In the genomic region with DNA sequence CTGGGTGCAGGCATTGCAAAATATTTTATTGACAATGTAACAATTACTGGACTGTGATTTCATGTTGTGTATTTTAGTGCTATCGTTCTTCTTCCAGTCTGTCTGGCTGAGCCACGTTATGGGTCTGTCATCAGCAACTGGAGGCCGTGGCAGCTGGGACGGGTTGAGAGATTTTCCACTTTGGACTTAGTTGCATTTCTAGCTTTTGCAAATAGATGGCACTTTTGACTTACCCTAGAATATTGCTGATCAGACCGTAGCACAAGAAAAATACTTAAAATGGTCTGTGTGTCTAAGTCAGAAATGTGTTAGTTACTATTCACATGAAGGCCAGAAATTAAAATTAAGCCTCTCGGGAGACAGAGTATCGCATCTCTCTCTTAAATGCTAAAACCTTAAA, we compare ENCODE assay signal across 10 cellular contexts.
DNase-seq lines count a peak whose midpoint lies in the region; ATAC-seq and TF ChIP-seq lines count a peak whose summit lies in the region.
"Had no signal": no experiment of that assay in that cellular context is flagged by ENCODE, and none has a peak within 500 bp of the region (broad histone marks: within the 10 kb centered on the region; RNA-seq: fewer than 3 reads in every experiment).

No MANE protein-coding gene starts in this region.

- peaks cover 71% of the 10 kb centered on the region for H3K4me1 Mint-ChIP-seq in GM23338

- H3K4me3 ChIP-seq in GM23338 (peak overlapping the region; percentile 26; the same call in 1 of the 2 replicates), body of pancreas (no peak overlapping the region)
- H3K4me3 ChIP-seq: uterus had no signal

- no peak for DNase-seq in GM23338 (ENCODE audit: low spot score)
- DNase-seq in NCI-H1694 (lab: John Stamatoyannopoulos, UW), result peak; percentile 39
- peak in 3 of 4 donors; percentile 36 to 49 (median 44) for DNase-seq in body of pancreas
- DNase-seq in middle frontal gyrus (ENCODE audit: extremely low spot score, low spot score), result peak; percentile 30
- DNase-seq: stimulated activated CD4-positive, alpha-beta T cell treated with anti-CD3 and anti-CD28 coated beads, Interleukin-2, amount 100 ng/mL, for 48 hours; uterus had no signal

- H3K9me3 ChIP-seq in body of pancreas, result no peaks in the 10 kb centered on the region
- H3K9me3 ChIP-seq: uterus had no signal

- no peaks in the 10 kb centered on the region for H4K20me1 ChIP-seq in GM23338 (replicated peaks; ENCODE audit: insufficient read depth)

- intact Hi-C loops in body of pancreas (cut with DNase I), result no loop called here

- no peak overlapping the region for H3K27ac ChIP-seq in GM23338 (ENCODE audit: low read depth)
- no peak overlapping the region for H3K27ac ChIP-seq in body of pancreas
- H3K27ac ChIP-seq: uterus had no signal

- no peak overlapping the region for H2AFZ ChIP-seq in GM23338

- peak overlapping the region; percentile 53; the same call in 2 of the 3 replicates for H3K4me3 Mint-ChIP-seq in GM23338

- H3K36me3 Mint-ChIP-seq in GM23338 (ENCODE audit: low read depth), result no peaks in the 10 kb centered on the region

- no peaks in the 10 kb centered on the region for H3K79me2 ChIP-seq in GM23338 (replicated peaks; ENCODE audit: insufficient read depth)

- H3K27ac Mint-ChIP-seq in GM23338, result no peak overlapping the region

- no peaks in the 10 kb centered on the region; the same call in 2 of the 3 replicates for H3K9me3 Mint-ChIP-seq in GM23338

- H3K4me2 ChIP-seq in GM23338, result peak overlapping the region; percentile 75

- no peaks in the 10 kb centered on the region for H3K9me2 ChIP-seq in GM23338 (ENCODE audit: insufficient read depth)

- H3K27me3 ChIP-seq in GM23338 (ENCODE audit: insufficient read depth) (peaks cover 46% of the 10 kb centered on the region), body of pancreas (peaks cover 0 to 42% of the 10 kb centered on the region in 2 donors)

- no peak for ATAC-seq in GM23338
- ATAC-seq in body of pancreas, result no peak
- ATAC-seq in HG02571 (IDR thresholded peaks at IDR 0.05; ENCODE audit: unreplicated experiment), result no peak
- no peak for ATAC-seq in GM21381 (IDR thresholded peaks at IDR 0.05; ENCODE audit: unreplicated experiment)
- ATAC-seq in HG02981 (IDR thresholded peaks at IDR 0.05; ENCODE audit: unreplicated experiment), result no peak
- ATAC-seq in GM21367 (IDR thresholded peaks at IDR 0.05; ENCODE audit: unreplicated experiment), result no peak

- H3K4me1 ChIP-seq in GM23338 (ENCODE audit: insufficient read depth) (peaks cover 63% of the 10 kb centered on the region), body of pancreas (peaks cover 13% of the 10 kb centered on the region)
- H3K4me1 ChIP-seq: uterus had no signal

- 17 to 18% methylated on average over 7 of the region's 7 CpGs for WGBS in body of pancreas, 2 donors

- H3K36me3 ChIP-seq in GM23338 (ENCODE audit: insufficient read depth) (no peaks in the 10 kb centered on the region), body of pancreas (replicated peaks in 1 of 2; ENCODE audit: insufficient read depth in 1 of 2, low read depth in 2 of 2) (no peaks in the 10 kb centered on the region)
- H3K36me3 ChIP-seq: uterus had no signal

- TF ChIP-seq CTCF in GM23338 (conservative IDR thresholded peaks at IDR 0.05; ENCODE audit: low read depth in 2 of 2) (no peak; a peak in 1 of 4 replicates), body of pancreas (IDR thresholded peaks at IDR 0.05) (peak in 5 of 7 experiments; percentile 17 to 49 (median 36))

- TF ChIP-seq POLR2A in body of pancreas (IDR thresholded peaks at IDR 0.05), result no peak

- peaks cover 60% of the 10 kb centered on the region for H3K27me3 Mint-ChIP-seq in GM23338 (ENCODE audit: insufficient read depth, low read depth, poor library complexity)

- H3F3A ChIP-seq in GM23338 (replicated peaks; ENCODE audit: low read depth), result no peaks in the 10 kb centered on the region

TF ChIP-seq in GM23338, 12 proteins besides CTCF, POLR2A, EP300 and RAD21 (continues in another document):
- TF ChIP-seq ZNF114 (CRISPR knock-in tag; IDR thresholded peaks at IDR 0.05), result no peak
- no peak for TF ChIP-seq REST (IDR thresholded peaks at IDR 0.05; ENCODE audit: unreplicated experiment)
- TF ChIP-seq, protein P1, sequence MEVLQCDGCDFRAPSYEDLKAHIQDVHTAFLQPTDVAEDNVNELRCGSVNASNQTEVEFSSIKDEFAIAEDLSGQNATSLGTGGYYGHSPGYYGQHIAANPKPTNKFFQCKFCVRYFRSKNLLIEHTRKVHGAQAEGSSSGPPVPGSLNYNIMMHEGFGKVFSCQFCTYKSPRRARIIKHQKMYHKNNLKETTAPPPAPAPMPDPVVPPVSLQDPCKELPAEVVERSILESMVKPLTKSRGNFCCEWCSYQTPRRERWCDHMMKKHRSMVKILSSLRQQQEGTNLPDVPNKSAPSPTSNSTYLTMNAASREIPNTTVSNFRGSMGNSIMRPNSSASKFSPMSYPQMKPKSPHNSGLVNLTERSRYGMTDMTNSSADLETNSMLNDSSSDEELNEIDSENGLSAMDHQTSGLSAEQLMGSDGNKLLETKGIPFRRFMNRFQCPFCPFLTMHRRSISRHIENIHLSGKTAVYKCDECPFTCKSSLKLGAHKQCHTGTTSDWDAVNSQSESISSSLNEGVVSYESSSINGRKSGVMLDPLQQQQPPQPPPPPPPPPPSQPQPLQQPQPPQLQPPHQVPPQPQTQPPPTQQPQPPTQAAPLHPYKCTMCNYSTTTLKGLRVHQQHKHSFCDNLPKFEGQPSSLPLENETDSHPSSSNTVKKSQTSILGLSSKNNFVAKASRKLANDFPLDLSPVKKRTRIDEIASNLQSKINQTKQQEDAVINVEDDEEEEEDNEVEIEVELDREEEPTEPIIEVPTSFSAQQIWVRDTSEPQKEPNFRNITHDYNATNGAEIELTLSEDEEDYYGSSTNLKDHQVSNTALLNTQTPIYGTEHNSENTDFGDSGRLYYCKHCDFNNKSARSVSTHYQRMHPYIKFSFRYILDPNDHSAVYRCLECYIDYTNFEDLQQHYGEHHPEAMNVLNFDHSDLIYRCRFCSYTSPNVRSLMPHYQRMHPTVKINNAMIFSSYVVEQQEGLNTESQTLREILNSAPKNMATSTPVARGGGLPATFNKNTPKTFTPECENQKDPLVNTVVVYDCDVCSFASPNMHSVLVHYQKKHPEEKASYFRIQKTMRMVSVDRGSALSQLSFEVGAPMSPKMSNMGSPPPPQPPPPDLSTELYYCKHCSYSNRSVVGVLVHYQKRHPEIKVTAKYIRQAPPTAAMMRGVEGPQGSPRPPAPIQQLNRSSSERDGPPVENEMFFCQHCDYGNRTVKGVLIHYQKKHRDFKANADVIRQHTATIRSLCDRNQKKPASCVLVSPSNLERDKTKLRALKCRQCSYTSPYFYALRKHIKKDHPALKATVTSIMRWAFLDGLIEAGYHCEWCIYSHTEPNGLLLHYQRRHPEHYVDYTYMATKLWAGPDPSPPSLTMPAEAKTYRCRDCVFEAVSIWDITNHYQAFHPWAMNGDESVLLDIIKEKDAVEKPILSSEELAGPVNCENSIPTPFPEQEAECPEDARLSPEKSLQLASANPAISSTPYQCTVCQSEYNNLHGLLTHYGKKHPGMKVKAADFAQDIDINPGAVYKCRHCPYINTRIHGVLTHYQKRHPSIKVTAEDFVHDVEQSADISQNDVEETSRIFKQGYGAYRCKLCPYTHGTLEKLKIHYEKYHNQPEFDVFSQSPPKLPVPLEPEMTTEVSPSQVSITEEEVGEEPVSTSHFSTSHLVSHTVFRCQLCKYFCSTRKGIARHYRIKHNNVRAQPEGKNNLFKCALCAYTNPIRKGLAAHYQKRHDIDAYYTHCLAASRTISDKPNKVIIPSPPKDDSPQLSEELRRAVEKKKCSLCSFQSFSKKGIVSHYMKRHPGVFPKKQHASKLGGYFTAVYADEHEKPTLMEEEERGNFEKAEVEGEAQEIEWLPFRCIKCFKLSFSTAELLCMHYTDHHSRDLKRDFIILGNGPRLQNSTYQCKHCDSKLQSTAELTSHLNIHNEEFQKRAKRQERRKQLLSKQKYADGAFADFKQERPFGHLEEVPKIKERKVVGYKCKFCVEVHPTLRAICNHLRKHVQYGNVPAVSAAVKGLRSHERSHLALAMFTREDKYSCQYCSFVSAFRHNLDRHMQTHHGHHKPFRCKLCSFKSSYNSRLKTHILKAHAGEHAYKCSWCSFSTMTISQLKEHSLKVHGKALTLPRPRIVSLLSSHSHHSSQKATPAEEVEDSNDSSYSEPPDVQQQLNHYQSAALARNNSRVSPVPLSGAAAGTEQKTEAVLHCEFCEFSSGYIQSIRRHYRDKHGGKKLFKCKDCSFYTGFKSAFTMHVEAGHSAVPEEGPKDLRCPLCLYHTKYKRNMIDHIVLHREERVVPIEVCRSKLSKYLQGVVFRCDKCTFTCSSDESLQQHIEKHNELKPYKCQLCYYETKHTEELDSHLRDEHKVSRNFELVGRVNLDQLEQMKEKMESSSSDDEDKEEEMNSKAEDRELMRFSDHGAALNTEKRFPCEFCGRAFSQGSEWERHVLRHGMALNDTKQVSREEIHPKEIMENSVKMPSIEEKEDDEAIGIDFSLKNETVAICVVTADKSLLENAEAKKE (CRISPR knock-in tag; IDR thresholded peaks at IDR 0.05), result no peak
- TF ChIP-seq JUNB (IDR thresholded peaks at IDR 0.05; ENCODE audit: unreplicated experiment), result no peak

Comparison
In these comparisons a context has a peak if more than half of its experiments do, and no peak if none do; other contexts are left out.
1. CTCF ChIP-seq: peak in body of pancreas (5 of 7); none in GM23338 (0 of 2).